In genomic region chr4:7444731-7445130, GRCh38 we compare ENCODE assay signal across 1 cellular context.
TF ChIP-seq lines count a peak whose summit lies in the region.

No MANE protein-coding gene starts in this region.

TF ChIP-seq in HepG2, 621 proteins besides CTCF, POLR2A, EP300 and RAD21:
- TF ChIP-seq KDM3A (CRISPR knock-in tag; IDR thresholded peaks at IDR 0.05; ENCODE audit: low read depth) (no peak), CEBPB (IDR thresholded peaks at IDR 0.05; ENCODE audit: borderline replicate concordance, low read depth, low read length) (peak; percentile 21; the same call in 1 of the 2 replicates)
- TF ChIP-seq, protein P1, sequence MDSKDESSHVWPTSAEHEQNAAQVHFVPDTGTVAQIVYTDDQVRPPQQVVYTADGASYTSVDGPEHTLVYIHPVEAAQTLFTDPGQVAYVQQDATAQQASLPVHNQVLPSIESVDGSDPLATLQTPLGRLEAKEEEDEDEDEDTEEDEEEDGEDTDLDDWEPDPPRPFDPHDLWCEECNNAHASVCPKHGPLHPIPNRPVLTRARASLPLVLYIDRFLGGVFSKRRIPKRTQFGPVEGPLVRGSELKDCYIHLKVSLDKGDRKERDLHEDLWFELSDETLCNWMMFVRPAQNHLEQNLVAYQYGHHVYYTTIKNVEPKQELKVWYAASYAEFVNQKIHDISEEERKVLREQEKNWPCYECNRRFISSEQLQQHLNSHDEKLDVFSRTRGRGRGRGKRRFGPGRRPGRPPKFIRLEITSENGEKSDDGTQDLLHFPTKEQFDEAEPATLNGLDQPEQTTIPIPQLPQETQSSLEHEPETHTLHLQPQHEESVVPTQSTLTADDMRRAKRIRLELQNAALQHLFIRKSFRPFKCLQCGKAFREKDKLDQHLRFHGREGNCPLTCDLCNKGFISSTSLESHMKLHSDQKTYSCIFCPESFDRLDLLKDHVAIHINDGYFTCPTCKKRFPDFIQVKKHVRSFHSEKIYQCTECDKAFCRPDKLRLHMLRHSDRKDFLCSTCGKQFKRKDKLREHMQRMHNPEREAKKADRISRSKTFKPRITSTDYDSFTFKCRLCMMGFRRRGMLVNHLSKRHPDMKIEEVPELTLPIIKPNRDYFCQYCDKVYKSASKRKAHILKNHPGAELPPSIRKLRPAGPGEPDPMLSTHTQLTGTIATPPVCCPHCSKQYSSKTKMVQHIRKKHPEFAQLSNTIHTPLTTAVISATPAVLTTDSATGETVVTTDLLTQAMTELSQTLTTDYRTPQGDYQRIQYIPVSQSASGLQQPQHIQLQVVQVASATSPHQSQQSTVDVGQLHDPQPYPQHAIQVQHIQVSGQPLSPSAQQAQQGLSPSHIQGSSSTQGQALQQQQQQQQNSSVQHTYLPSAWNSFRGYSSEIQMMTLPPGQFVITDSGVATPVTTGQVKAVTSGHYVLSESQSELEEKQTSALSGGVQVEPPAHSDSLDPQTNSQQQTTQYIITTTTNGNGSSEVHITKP (CRISPR knock-in tag; IDR thresholded peaks at IDR 0.05; ENCODE audit: low read depth) = 0 out of 2 replicates have a peak, but pooled peaks have one; percentile 21
